ENCODE assay signal across 13 cellular contexts in the genomic region with DNA sequence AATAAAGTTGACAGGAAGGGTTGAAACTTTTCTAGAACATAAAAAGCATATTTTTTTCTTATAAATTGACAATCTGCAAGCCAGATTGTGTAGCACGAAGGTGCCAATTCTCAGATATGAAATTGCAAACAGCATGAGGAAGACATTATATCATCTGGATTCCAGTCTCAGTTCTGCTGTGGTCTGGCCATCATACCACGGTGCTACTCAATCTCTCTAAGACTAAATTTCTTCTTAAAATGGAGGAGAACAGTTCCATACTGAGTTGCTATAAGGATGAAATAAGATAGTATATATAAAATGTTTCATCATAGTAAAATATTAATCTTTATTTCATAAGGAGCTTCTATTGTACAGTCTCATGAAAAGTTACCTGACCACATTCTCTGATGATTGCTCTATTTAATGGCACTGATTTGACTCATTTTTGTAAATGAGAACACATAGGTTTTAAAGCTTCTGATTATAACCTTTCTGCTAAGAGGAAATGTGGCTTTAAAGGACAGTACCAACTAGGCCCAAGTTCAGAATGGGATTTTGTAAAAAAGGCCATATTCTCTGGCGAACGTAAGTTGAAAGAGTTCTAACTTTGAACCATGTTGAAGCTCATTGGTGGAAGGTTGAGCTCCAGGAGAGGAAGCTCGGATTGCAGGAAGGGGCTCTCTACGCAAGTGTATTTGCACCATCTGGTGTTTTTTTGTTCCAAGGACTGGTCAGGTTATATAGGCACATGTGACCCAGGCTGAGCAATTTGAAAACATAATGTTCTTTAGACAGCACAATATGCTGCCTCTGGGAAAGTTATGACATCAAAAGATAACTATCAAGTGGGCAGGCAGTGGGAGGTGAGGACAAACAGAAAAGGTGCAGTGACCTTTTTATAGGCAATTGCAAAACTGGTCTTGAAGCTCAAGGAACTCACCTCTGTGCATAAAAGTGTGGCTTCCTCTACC.
DNase-seq lines count a peak whose midpoint lies in the region; ATAC-seq and TF ChIP-seq lines count a peak whose summit lies in the region.
"Had no signal": no experiment of that assay in that cellular context is flagged by ENCODE, and none has a peak within 500 bp of the region (broad histone marks: within the 10 kb centered on the region; RNA-seq: fewer than 3 reads in every experiment).

No MANE protein-coding gene starts in this region.

- intact Hi-C loops in heart left ventricle (cut with DNase I) = loop anchor here in 1 of 10 donors (5.0 kb wide), 1 partner anchor 36 kb away; no protein-coding TSS in a partner anchor
- intact Hi-C loops in right lobe of liver (cut with DNase I) = no loop called here
- intact Hi-C loops in aorta (cut with DNase I) = no loop called here
- intact Hi-C loops in spleen (cut with DNase I; ENCODE audit: low total_unique reads) = no loop called here

- H3K36me3 ChIP-seq in heart left ventricle = no peaks in the 10 kb centered on the region
- no peaks in the 10 kb centered on the region for H3K36me3 ChIP-seq in right atrium auricular region
- no peaks in the 10 kb centered on the region for H3K36me3 ChIP-seq in brain microvascular endothelial cell (replicated peaks)
- H3K36me3 ChIP-seq in right lobe of liver = peaks cover 0 to 6% (median under 1%) of the 10 kb centered on the region in 4 donors
- no peaks in the 10 kb centered on the region for H3K36me3 ChIP-seq in aorta (ENCODE audit: control insufficient read depth in 1 of 2, insufficient read depth in 2 of 2, low read length in 1 of 2)
- no peaks in the 10 kb centered on the region for H3K36me3 ChIP-seq in spleen

- WGBS in heart left ventricle, 4 donors = 57 to 71% (median 66%) methylated on average over 6 of the region's 6 CpGs
- 36% methylated on average over 6 of the region's 6 CpGs for WGBS in right lobe of liver (ENCODE audit: insufficient coverage, low coverage, low lambda C conversion rate, missing lambda C conversion rate)
- WGBS in aorta, 2 donors = 49 to 52% methylated on average over 6 of the region's 6 CpGs
- 68 to 89% (median 80%) methylated on average over 6 of the region's 6 CpGs for WGBS in spleen, 5 donors

- TF ChIP-seq CTCF in heart left ventricle (IDR thresholded peaks at IDR 0.05) = no peak
- TF ChIP-seq CTCF in right atrium auricular region (IDR thresholded peaks at IDR 0.05) = no peak
- no peak for TF ChIP-seq CTCF in brain microvascular endothelial cell (IDR thresholded peaks at IDR 0.05; ENCODE audit: low read depth, low read length, missing control alignments)
- TF ChIP-seq CTCF in right lobe of liver (IDR thresholded peaks at IDR 0.05) = peak in 3 of 4 donors; percentile 4 to 34 (median 4)
- TF ChIP-seq CTCF in spleen (IDR thresholded peaks at IDR 0.05 in 8 of 11, conservative IDR thresholded peaks at IDR 0.05 in 3 of 11) = no peak

- no peak overlapping the region for H3K4me3 ChIP-seq in heart left ventricle
- H3K4me3 ChIP-seq in right atrium auricular region = no peak overlapping the region
- H3K4me3 ChIP-seq in brain microvascular endothelial cell (ENCODE audit: low read depth, low read length) = no peak overlapping the region
- H3K4me3 ChIP-seq in right lobe of liver = no peak overlapping the region
- no peak overlapping the region for H3K4me3 ChIP-seq in aorta (ENCODE audit: low read length in 2 of 2)
- no peak overlapping the region for H3K4me3 ChIP-seq in spleen

- in situ Hi-C loops in brain microvascular endothelial cell (cut with HindIII; ENCODE audit: low pct_ligation_motif_present, low sequenced_read_pairs) = no loop called here

- H3K27ac ChIP-seq in heart left ventricle (peak overlapping the region in 9 of 12 donors; percentile 19 to 83 (median 51)), right atrium auricular region (peak overlapping the region in 1 of 2 donors; percentile 70), brain microvascular endothelial cell (peak overlapping the region; percentile 61), right lobe of liver (peak overlapping the region; percentile 50 to 80 (median 72)), aorta (ENCODE audit: low read depth in 1 of 2, low read length in 2 of 2) (peak overlapping the region; percentile 77 to 89), spleen (peak overlapping the region in 2 of 8 donors; percentile 20 to 44)

- ATAC-seq in heart left ventricle (peak in 3 of 4 donors; percentile 34 to 46 (median 42)), right lobe of liver (peak; percentile 84 to 93 (median 86)), aorta (ENCODE audit: low FRiP score) (no peak), GM21528 (IDR thresholded peaks at IDR 0.05; ENCODE audit: low FRiP score, unreplicated experiment) (no peak)

- TF ChIP-seq POLR2A in heart left ventricle (IDR thresholded peaks at IDR 0.05) (no peak), right lobe of liver (IDR thresholded peaks at IDR 0.05) (no peak), spleen (IDR thresholded peaks at IDR 0.05) (no peak)

- H3K4me1 ChIP-seq in heart left ventricle (peaks cover 0 to 31% (median 11%) of the 10 kb centered on the region in 12 donors), right atrium auricular region (peaks cover 0 to 12% of the 10 kb centered on the region in 2 donors), right lobe of liver (peaks cover 0 to 18% (median 8%) of the 10 kb centered on the region in 4 donors), aorta (ENCODE audit: control insufficient read depth in 1 of 2, insufficient read depth in 2 of 2, low read length in 2 of 2) (peaks cover 4 to 10% of the 10 kb centered on the region in 2 donors), spleen (peaks cover 0 to 6% (median 0%) of the 10 kb centered on the region in 6 donors)

- H3K9me3 ChIP-seq in heart left ventricle (no peaks in the 10 kb centered on the region), right atrium auricular region (no peaks in the 10 kb centered on the region), right lobe of liver (no peaks in the 10 kb centered on the region), aorta (ENCODE audit: control insufficient read depth, low read length) (no peaks in the 10 kb centered on the region), spleen (no peaks in the 10 kb centered on the region)

- H3K27me3 ChIP-seq in heart left ventricle = no peaks in the 10 kb centered on the region
- no peaks in the 10 kb centered on the region for H3K27me3 ChIP-seq in right atrium auricular region
- no peaks in the 10 kb centered on the region for H3K27me3 ChIP-seq in brain microvascular endothelial cell (replicated peaks)
- H3K27me3 ChIP-seq in right lobe of liver = no peaks in the 10 kb centered on the region
- no peaks in the 10 kb centered on the region for H3K27me3 ChIP-seq in aorta (ENCODE audit: control insufficient read depth in 1 of 2, insufficient read depth in 2 of 2, low read length in 1 of 2)
- H3K27me3 ChIP-seq in spleen (replicated peaks in 1 of 7) = peaks cover 0 to 5% (median 0%) of the 10 kb centered on the region in 7 donors

- DNase-seq in heart left ventricle (no peak), right atrium auricular region (ENCODE audit: low spot score) (no peak), brain microvascular endothelial cell (no peak), right lobe of liver (no peak), aorta (no peak), spleen (no peak)
- DNase-seq in stimulated activated CD4-positive, alpha-beta T cell treated with anti-CD3 and anti-CD28 coated beads, Interleukin-15, amount 100 ng/mL, for 24 hours = no peak
- DNase-seq: central memory CD4-positive, alpha-beta T cell; GDM1; naive B cell; NCI-H345; stimulated activated CD4-positive, alpha-beta T cell treated with anti-CD3 and anti-CD28 coated beads, Interleukin-4, amount 100 ng/mL, for 24 hours had no signal

Comparison
In these comparisons a context has a peak if more than half of its experiments do, and no peak if none do; other contexts are left out.
1. ATAC-seq: peak in heart left ventricle (3 of 4) and right lobe of liver (4 of 4); none in aorta (single experiment) and GM21528 (single experiment).
2. CTCF ChIP-seq: peak in right lobe of liver (3 of 4); none in heart left ventricle (0 of 12), right atrium auricular region (0 of 2), brain microvascular endothelial cell (single experiment) and spleen (0 of 11).